In the genomic region with DNA sequence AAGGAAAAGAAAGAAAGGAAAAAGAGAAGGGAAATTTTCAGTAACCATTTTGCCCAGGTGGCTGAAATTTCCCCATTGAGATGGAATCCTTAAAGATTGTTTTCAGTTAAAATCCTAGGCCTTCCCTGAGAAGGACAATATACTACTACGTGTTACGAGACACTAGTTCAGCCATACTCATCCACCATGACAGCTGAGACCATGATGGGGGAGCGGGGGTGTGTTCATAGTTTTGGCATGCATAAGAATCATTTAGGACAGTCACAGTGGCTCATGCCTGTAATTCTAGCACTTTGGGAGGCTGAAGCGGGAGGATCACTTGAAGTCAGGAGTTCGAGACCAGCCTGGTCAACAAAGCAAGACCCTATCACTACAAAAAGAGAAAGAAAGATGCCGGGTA, we compare ENCODE assay signal across 23 cellular contexts. TPM values are rescaled to one million over a fixed set of nuclear protein-coding genes. Genes with fewer than 3 reads are reported as not detected.
"Had no signal": no experiment of that assay in that cellular context is flagged by ENCODE, and none has a peak within 500 bp of the region (broad histone marks: within the 10 kb centered on the region; RNA-seq: fewer than 3 reads in every experiment).

No MANE protein-coding gene starts in this region.

- H3K27me3 ChIP-seq: colonic mucosa, neural progenitor cell, stomach, testis had no signal

- ATAC-seq: activated CD4-positive, alpha-beta T cell treated with anti-CD3 and anti-CD28 coated beads for 36 hours; lower lobe of right lung; WTC11 had no signal

- H3K4me3 Mint-ChIP-seq: activated CD4-positive, alpha-beta T cell treated with anti-CD3 and anti-CD28 coated beads for 36 hours; activated naive CD8-positive, alpha-beta T cell; naive B cell; neural progenitor cell; WTC11 had no signal

- DNase-seq: activated CD4-positive, alpha-beta T cell treated with anti-CD3 and anti-CD28 coated beads for 36 hours; activated CD4-positive, alpha-beta T cell treated with anti-CD3 and anti-CD28 coated beads, Interleukin-2, amount 50 U/mL, for 48 hours; activated gamma-delta T cell; central memory CD4-positive, alpha-beta T cell; colonic mucosa; erythroblast; hypothalamus; lower lobe of right lung; midbrain; naive B cell; small intestine; stimulated activated CD4-positive, alpha-beta T cell treated with anti-CD3 and anti-CD28 coated beads, Interleukin-4, amount 100 ng/mL, for 1 hour; stomach; testis had no signal

- H3K27ac ChIP-seq: colonic mucosa, lower lobe of right lung, neural progenitor cell, prostate gland, right atrium auricular region, stomach, testis had no signal

- H3K27me3 Mint-ChIP-seq: activated CD4-positive, alpha-beta T cell treated with anti-CD3 and anti-CD28 coated beads for 36 hours; activated naive CD8-positive, alpha-beta T cell; naive B cell had no signal

- H2AFZ ChIP-seq: neural progenitor cell had no signal

- H3K4me3 ChIP-seq: colonic mucosa, lower lobe of right lung, neural progenitor cell, prostate gland, right atrium auricular region, stomach, testis had no signal

- FAIRE-seq: frontal cortex, keratinocyte, small intestine, TTC549 had no signal

- H3K36me3 Mint-ChIP-seq: activated naive CD8-positive, alpha-beta T cell; naive B cell; neural progenitor cell; WTC11 had no signal

- H3K4me2 ChIP-seq: neural progenitor cell had no signal

- H3K9me3 ChIP-seq: colonic mucosa, lower lobe of right lung, prostate gland, right atrium auricular region, stomach, testis had no signal

- H3K36me3 ChIP-seq: colonic mucosa, lower lobe of right lung, neural progenitor cell, prostate gland, right atrium auricular region, stomach had no signal

- H3K9ac ChIP-seq: neural progenitor cell had no signal

- H3K27ac Mint-ChIP-seq: activated CD4-positive, alpha-beta T cell treated with anti-CD3 and anti-CD28 coated beads for 36 hours; activated naive CD8-positive, alpha-beta T cell; naive B cell; neural progenitor cell; WTC11 had no signal

- H3K4me1 Mint-ChIP-seq: activated CD4-positive, alpha-beta T cell treated with anti-CD3 and anti-CD28 coated beads for 36 hours; naive B cell; neural progenitor cell; WTC11 had no signal

- H3K9me3 Mint-ChIP-seq: naive B cell, neural progenitor cell, WTC11 had no signal

- H3K4me1 ChIP-seq: colonic mucosa, lower lobe of right lung, prostate gland had no signal

RNA-seq across cellular contexts. Expression of a gene that starts 28.0 kb away (rescaled TPM):
- total RNA-seq: T-helper 2 cell treated with Interferon-gamma antibody and Interleukin-4, amounts not matched to agents 100 ng/mL and 5 ng/mL, for 36 hours had no signal
